In the genomic region with DNA sequence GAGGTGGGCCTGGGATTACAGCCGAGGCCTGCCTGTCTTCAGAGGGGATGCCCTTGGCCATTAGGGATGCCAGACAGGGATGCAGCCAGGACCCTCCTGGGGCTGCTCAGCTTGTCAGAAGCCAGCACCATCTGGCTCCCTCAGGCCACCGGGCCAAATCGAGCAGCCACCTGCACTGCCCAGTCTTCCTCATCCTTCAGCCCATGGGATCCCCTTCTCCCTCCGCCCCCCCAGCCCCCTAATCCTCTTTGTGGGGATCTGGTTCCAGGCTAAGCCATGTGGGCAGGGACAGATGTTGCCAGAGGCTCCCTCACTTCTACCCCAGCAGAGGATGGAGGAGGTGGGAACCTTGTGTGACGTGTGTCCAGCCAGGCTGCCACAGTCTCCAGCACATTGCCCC, we compare ENCODE assay signal across 26 cellular contexts.
"Had no signal": no experiment of that assay in that cellular context is flagged by ENCODE, and none has a peak within 500 bp of the region (broad histone marks: within the 10 kb centered on the region; RNA-seq: fewer than 3 reads in every experiment).

No MANE protein-coding gene starts in this region.

- H3K27me3 ChIP-seq: breast epithelium, esophagus muscularis mucosa, neutrophil, ovary, upper lobe of right lung had no signal

- H3K27me3 Mint-ChIP-seq: activated naive CD8-positive, alpha-beta T cell treated with anti-CD3 and anti-CD28 coated beads for 36 hours; natural killer cell treated with Interleukin-12 subunit alpha and Interleukin-12 subunit beta and Interleukin-15 and Interleukin-18, amount 100 ng/mL, for 72 hours; T-helper 17 cell had no signal

- H3K9me3 Mint-ChIP-seq: activated naive CD8-positive, alpha-beta T cell treated with anti-CD3 and anti-CD28 coated beads for 36 hours; activated T-cell treated with anti-CD3 and anti-CD28 coated beads, Interleukin-2, amount 50 U/mL, for 4 hours; natural killer cell treated with Interleukin-12 subunit alpha and Interleukin-12 subunit beta and Interleukin-15 and Interleukin-18, amount 100 ng/mL, for 72 hours had no signal

- H3K4me1 Mint-ChIP-seq: activated naive CD8-positive, alpha-beta T cell treated with anti-CD3 and anti-CD28 coated beads for 36 hours had no signal

- DNase-seq: activated CD4-positive, alpha-beta T cell treated with anti-CD3 and anti-CD28 coated beads for 4 hours; activated CD4-positive, alpha-beta T cell treated with anti-CD3 and anti-CD28 coated beads, Interleukin-2, amount 50 U/mL, for 48 hours; activated CD4-positive, CD25-positive, alpha-beta regulatory T cell; activated CD8-positive, alpha-beta memory T cell treated with anti-CD3 and anti-CD28 coated beads, Interleukin-2, amount 50 U/mL, for 48 hours; activated naive CD4-positive, alpha-beta T cell treated with Interleukin-2 at 50 U/mL for 16 hours; activated naive CD8-positive, alpha-beta T cell treated with anti-CD3 and anti-CD28 coated beads for 36 hours; activated T-cell treated with anti-CD3 and anti-CD28 coated beads, Interleukin-2, amount 50 U/mL, for 4 hours; dermis blood vessel endothelial cell; effector CD8-positive, alpha-beta T cell; hypothalamus; left ventricle myocardium superior; mammary epithelial cell; midbrain; ovary; stimulated activated CD4-positive, alpha-beta T cell treated with anti-CD3 and anti-CD28 coated beads, Interleukin-4, amount 100 ng/mL, for 24 hours; stimulated activated naive CD8-positive, alpha-beta T cell treated with anti-CD3 and anti-CD28 coated beads, Interleukin-15, Interleukin-2, amounts not matched to agents 100 U/mL and 50 U/mL, for 24 hours; T-helper 17 cell; upper lobe of right lung had no signal

- H3K4me3 Mint-ChIP-seq: activated naive CD8-positive, alpha-beta T cell treated with anti-CD3 and anti-CD28 coated beads for 36 hours; activated T-cell treated with anti-CD3 and anti-CD28 coated beads, Interleukin-2, amount 50 U/mL, for 4 hours; natural killer cell treated with Interleukin-12 subunit alpha and Interleukin-12 subunit beta and Interleukin-15 and Interleukin-18, amount 100 ng/mL, for 72 hours; T-helper 17 cell had no signal

- H3K4me1 ChIP-seq: breast epithelium, prostate gland, upper lobe of right lung had no signal

- H3K9me3 ChIP-seq: breast epithelium, esophagus muscularis mucosa, neutrophil, ovary, prostate gland, upper lobe of right lung had no signal

- H3K36me3 ChIP-seq: breast epithelium, ovary had no signal

- H3K27ac ChIP-seq: esophagus muscularis mucosa, neutrophil, ovary, prostate gland, upper lobe of right lung had no signal

- FAIRE-seq: astrocyte, endothelial cell of umbilical vein, frontal cortex had no signal

- H3K4me3 ChIP-seq: breast epithelium, esophagus muscularis mucosa, ovary, prostate gland, upper lobe of right lung had no signal

- ATAC-seq: activated T-cell treated with anti-CD3 and anti-CD28 coated beads, Interleukin-2, amount 50 U/mL, for 4 hours; left ventricle myocardium superior; natural killer cell treated with Interleukin-12 subunit alpha and Interleukin-12 subunit beta and Interleukin-15 and Interleukin-18, amount 100 ng/mL, for 72 hours; stimulated activated naive CD8-positive, alpha-beta T cell treated with anti-CD3 and anti-CD28 coated beads, Interleukin-15, Interleukin-2, amounts not matched to agents 100 U/mL and 50 U/mL, for 24 hours; T-helper 17 cell; upper lobe of right lung had no signal

- H3K27ac Mint-ChIP-seq: activated naive CD8-positive, alpha-beta T cell treated with anti-CD3 and anti-CD28 coated beads for 36 hours; T-helper 17 cell had no signal

- H3K36me3 Mint-ChIP-seq: activated naive CD8-positive, alpha-beta T cell treated with anti-CD3 and anti-CD28 coated beads for 36 hours; natural killer cell treated with Interleukin-12 subunit alpha and Interleukin-12 subunit beta and Interleukin-15 and Interleukin-18, amount 100 ng/mL, for 72 hours had no signal
